1 cellular context compared by ENCODE assay signal in the genomic region with DNA sequence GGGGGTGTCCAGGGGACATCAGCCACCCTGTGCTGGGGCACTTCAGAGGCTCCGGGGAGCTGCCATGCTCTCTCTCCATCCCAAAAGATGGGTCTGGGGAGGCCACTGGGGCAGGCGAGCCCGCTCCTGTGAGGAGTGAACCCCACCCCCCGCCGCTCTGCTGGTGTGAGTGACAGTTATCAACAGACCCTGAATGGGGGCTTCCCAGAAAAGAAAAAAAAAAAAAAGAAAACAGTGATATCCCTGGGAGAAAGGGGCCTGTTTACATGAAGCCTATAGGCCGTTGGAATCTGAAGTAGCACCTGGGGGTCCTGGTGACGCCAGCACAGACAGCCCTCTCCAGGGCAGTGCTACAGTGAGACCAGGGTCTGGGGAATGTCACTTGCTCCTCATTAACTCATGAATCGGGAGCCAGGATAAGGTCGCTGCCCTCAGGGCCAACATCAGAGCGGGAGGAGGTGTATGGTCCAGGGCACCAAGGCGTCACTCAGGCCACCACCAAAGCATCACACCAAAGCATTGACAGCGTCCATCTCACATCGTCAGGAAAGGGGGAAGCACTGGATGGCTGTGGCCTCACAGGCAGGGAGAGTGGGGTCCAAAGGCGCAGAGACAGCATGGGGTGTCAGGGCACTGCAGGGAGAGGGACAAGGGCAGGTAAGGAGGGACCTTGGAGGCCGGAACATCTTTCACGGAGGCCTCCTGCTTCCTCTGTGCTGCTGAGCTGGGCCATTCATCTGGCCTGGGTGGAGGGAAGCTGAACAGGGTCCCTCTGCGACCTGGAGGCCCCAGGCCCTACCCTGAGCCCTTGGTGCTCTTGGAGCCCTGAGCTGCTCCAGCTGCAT.
TF ChIP-seq lines count a peak whose summit lies in the region.

No MANE protein-coding gene starts in this region.

TF ChIP-seq in K562, 482 proteins besides CTCF, POLR2A, EP300 and RAD21:
- TF ChIP-seq, protein P1, sequence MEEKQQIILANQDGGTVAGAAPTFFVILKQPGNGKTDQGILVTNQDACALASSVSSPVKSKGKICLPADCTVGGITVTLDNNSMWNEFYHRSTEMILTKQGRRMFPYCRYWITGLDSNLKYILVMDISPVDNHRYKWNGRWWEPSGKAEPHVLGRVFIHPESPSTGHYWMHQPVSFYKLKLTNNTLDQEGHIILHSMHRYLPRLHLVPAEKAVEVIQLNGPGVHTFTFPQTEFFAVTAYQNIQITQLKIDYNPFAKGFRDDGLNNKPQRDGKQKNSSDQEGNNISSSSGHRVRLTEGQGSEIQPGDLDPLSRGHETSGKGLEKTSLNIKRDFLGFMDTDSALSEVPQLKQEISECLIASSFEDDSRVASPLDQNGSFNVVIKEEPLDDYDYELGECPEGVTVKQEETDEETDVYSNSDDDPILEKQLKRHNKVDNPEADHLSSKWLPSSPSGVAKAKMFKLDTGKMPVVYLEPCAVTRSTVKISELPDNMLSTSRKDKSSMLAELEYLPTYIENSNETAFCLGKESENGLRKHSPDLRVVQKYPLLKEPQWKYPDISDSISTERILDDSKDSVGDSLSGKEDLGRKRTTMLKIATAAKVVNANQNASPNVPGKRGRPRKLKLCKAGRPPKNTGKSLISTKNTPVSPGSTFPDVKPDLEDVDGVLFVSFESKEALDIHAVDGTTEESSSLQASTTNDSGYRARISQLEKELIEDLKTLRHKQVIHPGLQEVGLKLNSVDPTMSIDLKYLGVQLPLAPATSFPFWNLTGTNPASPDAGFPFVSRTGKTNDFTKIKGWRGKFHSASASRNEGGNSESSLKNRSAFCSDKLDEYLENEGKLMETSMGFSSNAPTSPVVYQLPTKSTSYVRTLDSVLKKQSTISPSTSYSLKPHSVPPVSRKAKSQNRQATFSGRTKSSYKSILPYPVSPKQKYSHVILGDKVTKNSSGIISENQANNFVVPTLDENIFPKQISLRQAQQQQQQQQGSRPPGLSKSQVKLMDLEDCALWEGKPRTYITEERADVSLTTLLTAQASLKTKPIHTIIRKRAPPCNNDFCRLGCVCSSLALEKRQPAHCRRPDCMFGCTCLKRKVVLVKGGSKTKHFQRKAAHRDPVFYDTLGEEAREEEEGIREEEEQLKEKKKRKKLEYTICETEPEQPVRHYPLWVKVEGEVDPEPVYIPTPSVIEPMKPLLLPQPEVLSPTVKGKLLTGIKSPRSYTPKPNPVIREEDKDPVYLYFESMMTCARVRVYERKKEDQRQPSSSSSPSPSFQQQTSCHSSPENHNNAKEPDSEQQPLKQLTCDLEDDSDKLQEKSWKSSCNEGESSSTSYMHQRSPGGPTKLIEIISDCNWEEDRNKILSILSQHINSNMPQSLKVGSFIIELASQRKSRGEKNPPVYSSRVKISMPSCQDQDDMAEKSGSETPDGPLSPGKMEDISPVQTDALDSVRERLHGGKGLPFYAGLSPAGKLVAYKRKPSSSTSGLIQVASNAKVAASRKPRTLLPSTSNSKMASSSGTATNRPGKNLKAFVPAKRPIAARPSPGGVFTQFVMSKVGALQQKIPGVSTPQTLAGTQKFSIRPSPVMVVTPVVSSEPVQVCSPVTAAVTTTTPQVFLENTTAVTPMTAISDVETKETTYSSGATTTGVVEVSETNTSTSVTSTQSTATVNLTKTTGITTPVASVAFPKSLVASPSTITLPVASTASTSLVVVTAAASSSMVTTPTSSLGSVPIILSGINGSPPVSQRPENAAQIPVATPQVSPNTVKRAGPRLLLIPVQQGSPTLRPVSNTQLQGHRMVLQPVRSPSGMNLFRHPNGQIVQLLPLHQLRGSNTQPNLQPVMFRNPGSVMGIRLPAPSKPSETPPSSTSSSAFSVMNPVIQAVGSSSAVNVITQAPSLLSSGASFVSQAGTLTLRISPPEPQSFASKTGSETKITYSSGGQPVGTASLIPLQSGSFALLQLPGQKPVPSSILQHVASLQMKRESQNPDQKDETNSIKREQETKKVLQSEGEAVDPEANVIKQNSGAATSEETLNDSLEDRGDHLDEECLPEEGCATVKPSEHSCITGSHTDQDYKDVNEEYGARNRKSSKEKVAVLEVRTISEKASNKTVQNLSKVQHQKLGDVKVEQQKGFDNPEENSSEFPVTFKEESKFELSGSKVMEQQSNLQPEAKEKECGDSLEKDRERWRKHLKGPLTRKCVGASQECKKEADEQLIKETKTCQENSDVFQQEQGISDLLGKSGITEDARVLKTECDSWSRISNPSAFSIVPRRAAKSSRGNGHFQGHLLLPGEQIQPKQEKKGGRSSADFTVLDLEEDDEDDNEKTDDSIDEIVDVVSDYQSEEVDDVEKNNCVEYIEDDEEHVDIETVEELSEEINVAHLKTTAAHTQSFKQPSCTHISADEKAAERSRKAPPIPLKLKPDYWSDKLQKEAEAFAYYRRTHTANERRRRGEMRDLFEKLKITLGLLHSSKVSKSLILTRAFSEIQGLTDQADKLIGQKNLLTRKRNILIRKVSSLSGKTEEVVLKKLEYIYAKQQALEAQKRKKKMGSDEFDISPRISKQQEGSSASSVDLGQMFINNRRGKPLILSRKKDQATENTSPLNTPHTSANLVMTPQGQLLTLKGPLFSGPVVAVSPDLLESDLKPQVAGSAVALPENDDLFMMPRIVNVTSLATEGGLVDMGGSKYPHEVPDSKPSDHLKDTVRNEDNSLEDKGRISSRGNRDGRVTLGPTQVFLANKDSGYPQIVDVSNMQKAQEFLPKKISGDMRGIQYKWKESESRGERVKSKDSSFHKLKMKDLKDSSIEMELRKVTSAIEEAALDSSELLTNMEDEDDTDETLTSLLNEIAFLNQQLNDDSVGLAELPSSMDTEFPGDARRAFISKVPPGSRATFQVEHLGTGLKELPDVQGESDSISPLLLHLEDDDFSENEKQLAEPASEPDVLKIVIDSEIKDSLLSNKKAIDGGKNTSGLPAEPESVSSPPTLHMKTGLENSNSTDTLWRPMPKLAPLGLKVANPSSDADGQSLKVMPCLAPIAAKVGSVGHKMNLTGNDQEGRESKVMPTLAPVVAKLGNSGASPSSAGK (IDR thresholded peaks at IDR 0.05), result no peak
- TF ChIP-seq RBFOX2 (IDR thresholded peaks at IDR 0.05; ENCODE audit: low read depth, low read length) (0 out of 2 replicates have a peak, but pooled peaks have one; percentile 7), PRPF4 (IDR thresholded peaks at IDR 0.05; ENCODE audit: insufficient read depth, low read depth, low read length, poor library complexity, severe bottlenecking) (no peak)
